In genomic region chr18:6745504-6746031, GRCh38 we compare ENCODE assay signal across 14 cellular contexts. TPM values are rescaled to one million over a fixed set of nuclear protein-coding genes. Genes with fewer than 3 reads are reported as not detected.
A peak's percentile ranks its signal among the peaks of the same experiment; 100 is the strongest.
DNase-seq lines count a peak whose midpoint lies in the region; ATAC-seq, FAIRE-seq and TF ChIP-seq lines count a peak whose summit lies in the region.
"Had no signal": no experiment of that assay in that cellular context is flagged by ENCODE, and none has a peak within 500 bp of the region (broad histone marks: within the 10 kb centered on the region; RNA-seq: fewer than 3 reads in every experiment).

No MANE protein-coding gene starts in this region.

- WGBS in IMR-90 (ENCODE audit: extremely low coverage in 2 of 2, insufficient read length in 1 of 2), 2 experiments, result 100% methylated on average over 1 of the region's 5 CpGs; no CpG with 5 or more reads in 1 of the 2 experiments
- 91% methylated on average over 5 of the region's 5 CpGs for WGBS in mesenchymal stem cell
- WGBS in prostate gland, result 90% methylated on average over 5 of the region's 5 CpGs

- H3K9ac ChIP-seq in IMR-90 (ENCODE audit: low read depth, low read length), result no peak overlapping the region
- no peak overlapping the region for H3K9ac ChIP-seq in mesenchymal stem cell (ENCODE audit: low read length)

- no peak for DNase-seq in IMR-90
- no peak for DNase-seq in mesenchymal stem cell
- DNase-seq in prostate gland (ENCODE audit: low spot score), result no peak
- no peak for DNase-seq in amygdala (lab: John Stamatoyannopoulos, UW)
- DNase-seq in right atrium auricular region (ENCODE audit: low spot score), result no peak
- no peak for DNase-seq in GM12892 (ENCODE audit: insufficient read length)
- DNase-seq in HEK293T (ENCODE audit: extremely low spot score), result no peak
- DNase-seq: Caco-2, NCI-H187 treated with DMSO at 0.1 percent for 48 hours, NCI-H524 treated with DMSO at 0.1 percent for 48 hours, PC-3 had no signal

- peak overlapping the region; percentile 38 for H3K14ac ChIP-seq in IMR-90 (replicated peaks; ENCODE audit: low read depth, low read length)
- H3K14ac ChIP-seq in mesenchymal stem cell (ENCODE audit: low read length in 2 of 2), result no peak overlapping the region

- no peaks in the 10 kb centered on the region for H3K27me3 ChIP-seq in IMR-90 (ENCODE audit: control insufficient read depth, insufficient read depth, low read length)
- no peaks in the 10 kb centered on the region for H3K27me3 ChIP-seq in mesenchymal stem cell (ENCODE audit: control insufficient read depth in 1 of 2, insufficient read depth in 1 of 2, low read length in 2 of 2)
- no peaks in the 10 kb centered on the region for H3K27me3 ChIP-seq in prostate gland (replicated peaks; ENCODE audit: insufficient read depth)
- no peaks in the 10 kb centered on the region for H3K27me3 ChIP-seq in right atrium auricular region

- dilution Hi-C loops in IMR-90 (cut with HindIII; ENCODE audit: low sequenced_read_pairs, unreplicated experiment), result no loop called here

- intact Hi-C loops in IMR-90 (cut with micrococcal nuclease) (loop anchor here (5.0 kb wide), 1 partner anchor 92 kb away; no protein-coding TSS in a partner anchor), prostate gland (cut with DNase I) (no loop called here)

- H2BK15ac ChIP-seq in IMR-90 (ENCODE audit: low read depth, low read length), result peak overlapping the region; percentile 88; the same call in 2 of the 3 replicates
- no peak overlapping the region for H2BK15ac ChIP-seq in mesenchymal stem cell (ENCODE audit: low read depth, poor library complexity, severe bottlenecking)

- H3K9me3 ChIP-seq in IMR-90 (ENCODE audit: control insufficient read depth, insufficient read depth, low read length) (peaks cover 5% of the 10 kb centered on the region), mesenchymal stem cell (ENCODE audit: control insufficient read depth, low read length) (peaks cover 8% of the 10 kb centered on the region), prostate gland (no peaks in the 10 kb centered on the region), right atrium auricular region (peaks cover 0 to 10% of the 10 kb centered on the region in 2 donors)
- H3K9me3 ChIP-seq: Caco-2 had no signal

- H3K23ac ChIP-seq in IMR-90 (ENCODE audit: low read depth, low read length), result no peak overlapping the region
- H3K23ac ChIP-seq in mesenchymal stem cell (ENCODE audit: low read length in 2 of 2), result no peak overlapping the region

- no peak overlapping the region for H3K56ac ChIP-seq in IMR-90 (ENCODE audit: extremely low read depth, insufficient read depth, low read length)

- TF ChIP-seq POLR2A in IMR-90 (IDR thresholded peaks at IDR 0.05; ENCODE audit: low read depth, low read length) (no peak), prostate gland (IDR thresholded peaks at IDR 0.05) (no peak), GM12892 (IDR thresholded peaks at IDR 0.05; ENCODE audit: low read depth, low read length) (no peak)

- H3K18ac ChIP-seq in IMR-90 (ENCODE audit: low read depth, low read length) (peak overlapping the region; percentile 54), mesenchymal stem cell (ENCODE audit: low read depth in 1 of 2, low read length in 2 of 2) (peak overlapping the region in 1 of 2 experiments; percentile 28)

- H3K4me3 ChIP-seq in IMR-90 (ENCODE audit: insufficient read depth, low read depth, low read length) (no peak overlapping the region), mesenchymal stem cell (ENCODE audit: insufficient read depth in 1 of 2, low read depth in 1 of 2, low read length in 2 of 2) (no peak overlapping the region), prostate gland (no peak overlapping the region), right atrium auricular region (no peak overlapping the region)

- peak overlapping the region; percentile 54; the same call in 1 of the 2 replicates for H4K91ac ChIP-seq in IMR-90 (ENCODE audit: insufficient read depth, low read depth, low read length)
- no peak overlapping the region for H4K91ac ChIP-seq in mesenchymal stem cell (ENCODE audit: low read length)

- H2BK5ac ChIP-seq in IMR-90 (ENCODE audit: low read depth, low read length, poor library complexity, severe bottlenecking) (no peak overlapping the region), mesenchymal stem cell (ENCODE audit: low read depth, low read length, poor library complexity, severe bottlenecking) (no peak overlapping the region)

- peaks cover 2% of the 10 kb centered on the region; the same call in 1 of the 2 replicates for H3K36me3 ChIP-seq in IMR-90 (ENCODE audit: control insufficient read depth, insufficient read depth, low read length)
- no peaks in the 10 kb centered on the region for H3K36me3 ChIP-seq in mesenchymal stem cell (ENCODE audit: control insufficient read depth in 1 of 2, insufficient read depth in 2 of 2, low read depth in 1 of 2, low read length in 2 of 2)
- no peaks in the 10 kb centered on the region for H3K36me3 ChIP-seq in prostate gland
- H3K36me3 ChIP-seq in right atrium auricular region, result no peaks in the 10 kb centered on the region

- POLR2A ChIA-PET in IMR-90 (lab: Charles Lee; ENCODE audit: unreplicated experiment) (no interaction called here), HEK293T (lab: Yijun Ruan, JAX) (no interaction called here)

- BruUV-seq in IMR-90 (replicated peaks; lab: Mats Ljungman, UMichigan), result no TSS peak

- CTCF ChIA-PET in IMR-90 (lab: Yijun Ruan, JAX), result no interaction called here
- CTCF ChIA-PET in HEK293T (lab: Yijun Ruan, JAX), result no interaction called here

- H3K27ac ChIP-seq in IMR-90 (ENCODE audit: insufficient read depth, low read length), result no peak overlapping the region
- no peak overlapping the region for H3K27ac ChIP-seq in mesenchymal stem cell (ENCODE audit: low read length, poor library complexity, severe bottlenecking)
- peak overlapping the region; percentile 47 to 63 for H3K27ac ChIP-seq in prostate gland
- H3K27ac ChIP-seq in right atrium auricular region, result no peak overlapping the region

- in situ Hi-C loops in IMR-90 (cut with MboI; ENCODE audit: low sequenced_read_pairs), result no loop called here

- TF ChIP-seq CTCF in IMR-90 (conservative IDR thresholded peaks at IDR 0.05; ENCODE audit: low read depth, low read length) (no peak), prostate gland (IDR thresholded peaks at IDR 0.05) (no peak), right atrium auricular region (IDR thresholded peaks at IDR 0.05) (no peak)

- peaks cover 0 to 7% of the 10 kb centered on the region in 2 experiments; a peak in 1 of 4 replicates for H3K79me1 ChIP-seq in IMR-90 (ENCODE audit: low read depth in 1 of 2, low read length in 2 of 2)
- peaks cover 5% of the 10 kb centered on the region for H3K79me1 ChIP-seq in mesenchymal stem cell (replicated peaks; ENCODE audit: low read length, poor library complexity, severe bottlenecking)

- H3K4ac ChIP-seq in IMR-90 (ENCODE audit: low read depth, low read length) (peak overlapping the region; percentile 44), mesenchymal stem cell (ENCODE audit: low read depth in 1 of 2, low read length in 2 of 2) (no peak overlapping the region)

- H2BK120ac ChIP-seq in IMR-90 (ENCODE audit: low read depth, low read length), result peak overlapping the region; percentile 23
- H2BK120ac ChIP-seq in mesenchymal stem cell (ENCODE audit: low read depth, low read length), result no peak overlapping the region

- H4K5ac ChIP-seq in IMR-90 (ENCODE audit: low read depth, low read length), result peak overlapping the region; percentile 61

- ATAC-seq in IMR-90 (ENCODE audit: low read depth), result no peak
- ATAC-seq: HepG2 had no signal

- H2AFZ ChIP-seq in IMR-90 (replicated peaks; ENCODE audit: low read length, poor library complexity) (no peak overlapping the region), mesenchymal stem cell (ENCODE audit: low read depth, low read length) (no peak overlapping the region)

- no peak for TF ChIP-seq RAD21 in IMR-90 (IDR thresholded peaks at IDR 0.05; ENCODE audit: low read length)

- no peaks in the 10 kb centered on the region for H4K20me1 ChIP-seq in IMR-90 (ENCODE audit: insufficient read depth, low read length)

- H2AK5ac ChIP-seq in IMR-90 (ENCODE audit: low read depth, low read length) (peak overlapping the region; percentile 63), mesenchymal stem cell (ENCODE audit: low read length, severe bottlenecking) (peak overlapping the region; percentile 11)

- H3K4me2 ChIP-seq in IMR-90 (ENCODE audit: low read depth, low read length) (no peak overlapping the region), mesenchymal stem cell (ENCODE audit: low read length, poor library complexity, severe bottlenecking) (no peak overlapping the region)

- H2AK9ac ChIP-seq in IMR-90 (replicated peaks; ENCODE audit: low read depth, low read length, poor library complexity), result no peak overlapping the region

- FAIRE-seq in TTC549 (lab: Jason Lieb, UNC) (peak; percentile 98), GM12892 (lab: Jason Lieb, UNC) (no peak)
- FAIRE-seq: HepG2 had no signal

- peak overlapping the region; percentile 12 to 44 for H2BK12ac ChIP-seq in mesenchymal stem cell (ENCODE audit: low read length in 2 of 2)

- H3K9me1 ChIP-seq in IMR-90 (ENCODE audit: insufficient read depth, low read length), result peaks cover 6% of the 10 kb centered on the region

- H2BK20ac ChIP-seq in IMR-90 (ENCODE audit: low read depth, low read length), result peak overlapping the region; percentile 58; the same call in 1 of the 2 replicates

- H3K4me1 ChIP-seq in IMR-90 (ENCODE audit: control insufficient read depth, insufficient read depth, low read length), result peaks cover 22% of the 10 kb centered on the region
- H3K4me1 ChIP-seq in mesenchymal stem cell (ENCODE audit: control insufficient read depth, insufficient read depth, low read depth, low read length), result peaks cover 12% of the 10 kb centered on the region
- peaks cover 4% of the 10 kb centered on the region for H3K4me1 ChIP-seq in prostate gland (replicated peaks)
- peaks cover 0 to 36% of the 10 kb centered on the region in 2 donors for H3K4me1 ChIP-seq in right atrium auricular region

- H4K8ac ChIP-seq in IMR-90 (ENCODE audit: low read depth in 2 of 2, low read length in 2 of 2) (no peak overlapping the region), mesenchymal stem cell (ENCODE audit: low read length) (no peak overlapping the region)

TF ChIP-seq in IMR-90, 13 proteins besides CTCF, POLR2A, EP300 and RAD21:
- TF ChIP-seq RCOR1 (IDR thresholded peaks at IDR 0.05; ENCODE audit: insufficient replicate concordance, low read length), result no peak

TF ChIP-seq in HEK293T, 16 proteins besides CTCF, POLR2A, EP300 and RAD21:
- TF ChIP-seq LEF1 (IDR thresholded peaks at IDR 0.05; ENCODE audit: borderline replicate concordance), result no peak
- no peak for TF ChIP-seq ARNT (IDR thresholded peaks at IDR 0.05)
- TF ChIP-seq ZNF384 (IDR thresholded peaks at IDR 0.05), result no peak
- no peak for TF ChIP-seq TARDBP (IDR thresholded peaks at IDR 0.05)
- TF ChIP-seq SP1 (IDR thresholded peaks at IDR 0.05), result no peak
- TF ChIP-seq FOXM1 (IDR thresholded peaks at IDR 0.05; ENCODE audit: borderline replicate concordance), result no peak
TF ChIP-seq in HEK293T: peak in this region for 0.

RNA-seq across cellular contexts. Expression of gene ARHGAP28, which starts 16.1 kb away (rescaled TPM):
- total RNA-seq in IMR-90 (2012; rRNA removed) (2.8 and 3.8 TPM in 2 replicates), prostate gland (10 to 100 TPM; 20.3 to 22.6 TPM), right atrium auricular region (1 to 10 TPM; 3.0 TPM)
- polyA plus RNA-seq in IMR-90 (2012; rRNA removed), result 1.3 and 1.8 TPM in 2 replicates
- 0.56 and 0.70 TPM in 2 replicates for polyA plus RNA-seq in IMR-90 (2012; cell fraction: cytosol; rRNA removed)
- 0.33 and 3.3 TPM in 2 replicates for polyA plus RNA-seq in IMR-90 (2012; cell fraction: nucleus; rRNA removed; ENCODE audit: low replicate concordance)
- polyA plus RNA-seq in mesenchymal stem cell (2013, experiment 1 of 2), result 8.3 TPM
- 8.3 TPM for polyA plus RNA-seq in mesenchymal stem cell (2013, experiment 2 of 2)
- polyA plus RNA-seq in GM12892 (2012; ENCODE audit: missing spikeins), result not detected
- total RNA-seq: HepG2 had no signal
- polyA plus RNA-seq: CD14-positive monocyte, HepG2 had no signal

Comparison
In these comparisons a context has a peak if more than half of its experiments do, and no peak if none do; other contexts are left out.
1. H3K27ac ChIP-seq: peak in prostate gland (2 of 2); none in IMR-90 (single experiment), mesenchymal stem cell (single experiment) and right atrium auricular region (0 of 2).